Comparison of ENCODE assay signal across 8 cellular contexts in the genomic region with DNA sequence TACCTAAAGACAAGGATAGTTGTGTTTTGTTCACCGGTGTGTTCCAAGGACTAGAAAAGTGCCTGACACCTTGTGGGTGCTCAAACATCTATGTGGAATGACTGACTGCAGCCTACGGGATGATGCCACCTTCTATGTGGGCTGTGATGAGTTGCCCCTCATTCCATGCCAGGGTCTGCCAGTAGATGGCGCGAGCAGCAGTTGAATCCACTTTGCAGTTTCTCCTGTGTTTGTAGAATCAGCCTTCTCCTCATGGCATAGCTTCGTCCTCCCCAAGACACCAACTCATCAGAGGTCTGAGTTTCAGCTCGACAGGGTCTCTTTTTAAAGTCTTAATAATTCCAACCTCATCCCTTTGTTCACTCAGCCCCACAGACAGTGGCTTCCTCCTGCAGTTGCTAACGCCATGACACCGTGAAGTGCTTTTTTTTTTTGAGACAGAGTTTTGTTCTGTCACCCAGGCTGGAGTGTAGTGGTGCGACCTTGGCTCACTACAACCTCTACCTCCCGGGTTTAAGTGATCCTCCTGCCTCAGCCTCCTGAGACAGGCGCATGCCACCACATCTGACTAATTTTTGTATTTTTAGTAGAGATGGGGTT.
A peak's percentile ranks its signal among the peaks of the same experiment; 100 is the strongest.
DNase-seq lines count a peak whose midpoint lies in the region; ATAC-seq, FAIRE-seq and TF ChIP-seq lines count a peak whose summit lies in the region.

No MANE protein-coding gene starts in this region.

- no peak overlapping the region for H3K27ac Mint-ChIP-seq in T-cell

- BruUV-seq in HepG2 (replicated peaks; lab: Mats Ljungman, UMichigan): no TSS peak

- no peak overlapping the region for H3K4me2 ChIP-seq in HepG2 (ENCODE audit: low read depth, low read length)

- H2AFZ ChIP-seq in HepG2 (ENCODE audit: low read length): no peak overlapping the region

- no peak overlapping the region for H3K9ac ChIP-seq in HepG2 (ENCODE audit: insufficient read depth, low read depth, low read length)

- TF ChIP-seq CTCF in HepG2 (CRISPR knock-in tag; IDR thresholded peaks at IDR 0.05): peak; percentile 75

- H3K27me3 Mint-ChIP-seq in T-cell: peaks cover 0 to 2% of the 10 kb centered on the region in 2 donors

- no peaks in the 10 kb centered on the region for H3K9me3 ChIP-seq in HepG2 (ENCODE audit: low read length)

- H4K20me1 ChIP-seq in HepG2 (ENCODE audit: insufficient read depth, low read length): no peaks in the 10 kb centered on the region

- peaks cover 0 to 10% (median 3%) of the 10 kb centered on the region in 3 donors for H3K4me1 Mint-ChIP-seq in T-cell

- no peaks in the 10 kb centered on the region for H3K4me1 ChIP-seq in HepG2 (ENCODE audit: insufficient read depth, low read length)

- DNase-seq in CD1c-positive myeloid dendritic cell (ENCODE audit: extremely low spot score): peak; percentile 52
- peak; percentile 63 for DNase-seq in NCI-H1092 treated with DMSO at 0.1 percent for 48 hours (lab: John Stamatoyannopoulos, UW)
- peak in 20 of 34 experiments; percentile 6 to 38 (median 20) for DNase-seq in T-cell
- DNase-seq in caudate nucleus (lab: John Stamatoyannopoulos, UW): peak in 52 of 61 donors; percentile 3 to 91 (median 32)
- peak; percentile 41 for DNase-seq in HepG2 (ENCODE audit: low spot score)
- DNase-seq in stimulated activated CD8-positive, alpha-beta memory T cell treated with anti-CD3 and anti-CD28 coated beads, Interleukin-7, amount 100 ng/mL, for 24 hours (ENCODE audit: low read depth): peak; percentile 28

- no peak for TF ChIP-seq EP300 in HepG2 (IDR thresholded peaks at IDR 0.05; ENCODE audit: low read depth in 2 of 2, low read length in 2 of 2)
- TF ChIP-seq EP300 in HepG2 (CRISPR knock-in tag; IDR thresholded peaks at IDR 0.05; ENCODE audit: borderline replicate concordance): no peak

- CTCF ChIA-PET in T-cell (lab: Charles Lee): interaction anchor here (0.7 to 1.2 kb wide), 3 partner anchors 12 to 79 kb away, joined by 3 read pairs; no protein-coding TSS in a partner anchor
- CTCF ChIA-PET in HepG2 (lab: Yijun Ruan, JAX; ENCODE audit: low intra/inter-chr PET ratio, low total read pairs): interaction anchor here (1.3 to 2.0 kb wide), 2 partner anchors 139 to 152 kb away, joined by 5 to 15 read pairs; no protein-coding TSS in a partner anchor

- H3K36me3 ChIP-seq in HepG2 (replicated peaks in 1 of 2; ENCODE audit: control insufficient read depth in 1 of 2, insufficient read depth in 2 of 2, low read length in 2 of 2): no peaks in the 10 kb centered on the region

- no peaks in the 10 kb centered on the region for H3K79me2 ChIP-seq in HepG2 (ENCODE audit: insufficient read depth, low read length)

- peaks cover 4% of the 10 kb centered on the region for H3K36me3 Mint-ChIP-seq in T-cell

- POLR2A ChIA-PET in T-cell (lab: Charles Lee) (no interaction called here), HepG2 (lab: Yijun Ruan, JAX) (no interaction called here)

- H3K4me3 Mint-ChIP-seq in T-cell: no peak overlapping the region

- H3K9me3 Mint-ChIP-seq in T-cell: peaks cover 4 to 15% (median 4%) of the 10 kb centered on the region in 3 donors

- 0 out of 2 replicates have a peak, but pooled peaks have one; percentile 39 for TF ChIP-seq RAD21 in HepG2 (CRISPR knock-in tag; IDR thresholded peaks at IDR 0.05)

- intact Hi-C loops in HepG2 (cut with micrococcal nuclease; ENCODE audit: unreplicated experiment): loop anchor here (1.0 kb wide), 1 partner anchor 152 kb away; no protein-coding TSS in a partner anchor

- H3K4me3 ChIP-seq in HepG2 (replicated peaks in 1 of 3; ENCODE audit: insufficient read depth in 1 of 3, low read depth in 2 of 3, low read length in 3 of 3): no peak overlapping the region

- 21% methylated on average over 9 of the region's 11 CpGs for WGBS in HepG2 (ENCODE audit: low lambda C conversion rate)

- H3K27me3 ChIP-seq in HepG2 (ENCODE audit: control insufficient read depth in 1 of 2, insufficient read depth in 2 of 2, low read length in 2 of 2): 0 out of 5 replicates have a peak, but pooled peaks cover 0 to 10% of the 10 kb centered on the region in 2 experiments

- in situ Hi-C loops in HepG2 (cut with HindIII; ENCODE audit: extremely low pct_ligation_motif_present, low pct_unique_long_range_greater_than_20kb): no loop called here

- peak; percentile 65 for ATAC-seq in GM19395 (IDR thresholded peaks at IDR 0.05; ENCODE audit: unreplicated experiment)
- no peak for ATAC-seq in T-cell (replicated peaks in 1 of 4)
- peak; percentile 86 for ATAC-seq in HepG2
- no peak for ATAC-seq in HG03460 (IDR thresholded peaks at IDR 0.05; ENCODE audit: unreplicated experiment)

- peak; percentile 77 for FAIRE-seq in HepG2 (lab: Jason Lieb, UNC)

- TF ChIP-seq POLR2A in HepG2 (IDR thresholded peaks at IDR 0.05; ENCODE audit: insufficient read depth in 1 of 2, low read depth in 2 of 2, low read length in 2 of 2): no peak

- H3K27ac ChIP-seq in caudate nucleus (ENCODE audit: low read depth, low read length): no peak overlapping the region
- no peak overlapping the region for H3K27ac ChIP-seq in HepG2 (ENCODE audit: extremely low read length, insufficient read depth, low read length)

TF ChIP-seq in HepG2, 621 proteins besides CTCF, POLR2A, EP300 and RAD21:
- TF ChIP-seq SMC3 (IDR thresholded peaks at IDR 0.05; ENCODE audit: low read length) (peak; percentile 76; the same call in 1 of the 2 replicates), STAG1 (CRISPR knock-in tag; IDR thresholded peaks at IDR 0.05) (peak; percentile 71), ZNF256 (CRISPR knock-in tag; conservative IDR thresholded peaks at IDR 0.05) (no peak), XRCC5 (optimal IDR thresholded peaks at IDR 0.05; ENCODE audit: low read length) (peak; percentile 43)
TF ChIP-seq in HepG2: peak in this region for 3.

Comparison
In these comparisons a context has a peak if more than half of its experiments do, and no peak if none do; other contexts are left out.
1. ATAC-seq: peak in GM19395 (single experiment) and HepG2 (single experiment); none in T-cell (0 of 4) and HG03460 (single experiment).
2. Peak in every context shown above with its lines, with median percentiles within 50 percentile points of each other: DNase-seq.